Comparison of ENCODE assay signal across 19 cellular contexts in the genomic region with DNA sequence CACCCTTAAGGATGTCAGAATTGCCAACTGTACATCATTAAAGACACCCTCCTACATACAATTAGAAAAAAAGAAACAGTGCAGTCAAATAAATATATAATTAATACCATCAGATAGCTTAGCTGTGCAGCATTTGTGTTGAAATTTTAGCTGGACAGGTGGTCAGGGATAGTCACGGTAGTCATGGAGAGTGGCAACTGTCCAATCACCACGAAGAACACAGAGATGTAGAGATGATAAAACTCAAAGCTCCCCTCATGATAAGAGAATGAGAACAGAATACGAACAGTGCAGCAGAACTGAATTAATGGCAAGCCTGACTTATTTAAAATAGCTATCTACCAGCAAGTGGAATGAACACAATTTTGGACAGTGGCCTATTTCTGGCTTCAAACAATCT.
"Had no signal": no experiment of that assay in that cellular context is flagged by ENCODE, and none has a peak within 500 bp of the region (broad histone marks: within the 10 kb centered on the region; RNA-seq: fewer than 3 reads in every experiment).

No MANE protein-coding gene starts in this region.

- H3K9me3 ChIP-seq: body of pancreas, gastroesophageal sphincter, heart left ventricle, thoracic aorta had no signal

- ATAC-seq: activated T-helper 17 cell treated with anti-CD3 and anti-CD28 coated beads, Interleukin-2, amount 50 U/mL, for 72 hours; body of pancreas; gastroesophageal sphincter; heart left ventricle; left ventricle myocardium superior; natural killer cell; stimulated activated naive B cell treated with anti-CD40 and anti-IgM and Interleukin-4, amounts not matched to agents 10 μg/mL and 1 μg/mL and 100 μg/mL, for 72 hours had no signal

- H3K4me3 ChIP-seq: body of pancreas, dorsolateral prefrontal cortex, gastroesophageal sphincter, heart left ventricle, thoracic aorta had no signal

- H3K36me3 ChIP-seq: gastroesophageal sphincter, heart left ventricle, thoracic aorta had no signal

- H3K27ac ChIP-seq: body of pancreas, dorsolateral prefrontal cortex, gastroesophageal sphincter, heart left ventricle, thoracic aorta had no signal

- DNase-seq: activated CD4-positive, alpha-beta memory T cell treated with anti-CD3 and anti-CD28 coated beads, Interleukin-2, amount 10 ng/mL, durations not matched to agents 7 days and 5 days; activated CD4-positive, alpha-beta T cell treated with anti-CD3 and anti-CD28 coated beads for 48 hours; activated CD4-positive, CD25-positive, alpha-beta regulatory T cell; activated naive CD4-positive, alpha-beta T cell treated with Interleukin-2 at 50 U/mL for 16 hours; activated naive CD8-positive, alpha-beta T cell treated with anti-CD3 and anti-CD28 coated beads, Interleukin-2, amount 10 ng/mL, durations not matched to agents 7 days and 5 days; activated T-cell treated with anti-CD3 and anti-CD28 coated beads, Interleukin-2, amount 50 U/mL, for 1 hour; body of pancreas; dorsolateral prefrontal cortex; heart left ventricle; left ventricle myocardium superior; mesendoderm; natural killer cell; posterior cingulate gyrus; stimulated activated naive B cell treated with anti-CD40 and anti-IgM and Interleukin-4, amounts not matched to agents 10 μg/mL and 1 μg/mL and 100 μg/mL, for 72 hours; T-helper 1 cell; T-helper 9 cell had no signal

- H3K4me1 ChIP-seq: gastroesophageal sphincter, heart left ventricle had no signal

- H3K27me3 ChIP-seq: body of pancreas, dorsolateral prefrontal cortex, gastroesophageal sphincter, heart left ventricle had no signal
